In the genomic region with DNA sequence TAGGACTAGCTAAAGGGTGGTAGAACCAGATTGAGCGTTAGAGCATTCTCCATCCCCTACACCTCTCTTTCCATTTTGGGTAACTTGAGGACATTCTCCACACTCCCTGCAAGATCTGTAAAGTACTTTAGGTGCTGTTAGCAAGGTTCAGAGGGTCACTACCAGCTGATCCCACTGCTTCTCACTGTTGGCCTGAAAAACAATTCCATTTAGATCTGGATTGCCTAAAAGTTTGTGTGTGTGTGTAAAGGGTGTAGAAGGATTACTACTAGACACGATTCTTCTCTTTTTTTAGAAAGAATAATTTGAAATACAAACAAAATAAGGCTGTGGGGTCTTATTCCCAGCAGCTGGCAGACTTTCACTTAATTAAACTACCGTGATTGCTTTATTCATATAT, we compare ENCODE assay signal across 23 cellular contexts.
"Had no signal": no experiment of that assay in that cellular context is flagged by ENCODE, and none has a peak within 500 bp of the region (broad histone marks: within the 10 kb centered on the region; RNA-seq: fewer than 3 reads in every experiment).

No MANE protein-coding gene starts in this region.

- H3K4me1 Mint-ChIP-seq: activated CD4-positive, alpha-beta T cell treated with anti-CD3 and anti-CD28 coated beads for 36 hours; activated T-helper 17 cell treated with anti-CD3 and anti-CD28 coated beads, Interleukin-2, amount 50 U/mL, for 72 hours had no signal

- ATAC-seq: activated CD4-positive, alpha-beta T cell treated with anti-CD3 and anti-CD28 coated beads for 36 hours; activated T-helper 17 cell treated with anti-CD3 and anti-CD28 coated beads, Interleukin-2, amount 50 U/mL, for 72 hours; natural killer cell treated with Interleukin-12 subunit alpha and Interleukin-12 subunit beta and Interleukin-15 and Interleukin-18, amount 100 ng/mL, for 72 hours; sciatic nerve had no signal

- DNase-seq: activated CD4-positive, alpha-beta T cell treated with anti-CD3 and anti-CD28 coated beads for 36 hours; activated CD4-positive, alpha-beta T cell treated with anti-CD3 and anti-CD28 coated beads, Interleukin-2, amount 50 U/mL, for 4 hours; activated CD8-positive, alpha-beta memory T cell treated with anti-CD3 and anti-CD28 coated beads for 24 hours; activated CD8-positive, alpha-beta memory T cell treated with anti-CD3 and anti-CD28 coated beads, Interleukin-2, amount 50 U/mL, for 4 hours; activated naive CD4-positive, alpha-beta T cell; activated T-cell treated with anti-CD3 and anti-CD28 coated beads, Interleukin-2, amount 50 U/mL, for 24 hours; amniotic stem cell; effector CD8-positive, alpha-beta T cell; spleen; stimulated activated CD4-positive, alpha-beta T cell treated with anti-CD3 and anti-CD28 coated beads, Interleukin-4, amount 100 ng/mL, for 1 hour; stimulated activated naive CD4-positive, alpha-beta T cell; T-helper 1 cell; T-helper 9 cell; upper lobe of right lung had no signal

- H3K27me3 ChIP-seq: neutrophil, spleen, upper lobe of right lung had no signal

- H3K36me3 Mint-ChIP-seq: activated naive CD8-positive, alpha-beta T cell; natural killer cell treated with Interleukin-12 subunit alpha and Interleukin-12 subunit beta and Interleukin-15 and Interleukin-18, amount 100 ng/mL, for 72 hours had no signal

- H3K4me3 ChIP-seq: spleen, upper lobe of right lung had no signal

- H3K36me3 ChIP-seq: neutrophil, spleen, thoracic aorta, upper lobe of right lung had no signal

- H3K9ac ChIP-seq: parathyroid adenoma had no signal

- H2AFZ ChIP-seq: parathyroid adenoma had no signal

- H3K4me3 Mint-ChIP-seq: activated CD4-positive, alpha-beta T cell treated with anti-CD3 and anti-CD28 coated beads for 36 hours; activated naive CD8-positive, alpha-beta T cell; activated T-cell treated with anti-CD3 and anti-CD28 coated beads, Interleukin-2, amount 50 U/mL, for 24 hours; activated T-helper 17 cell treated with anti-CD3 and anti-CD28 coated beads, Interleukin-2, amount 50 U/mL, for 72 hours; dendritic cell treated with granulocyte-macrophage colony-stimulating factor and Interleukin-4, amounts not matched to agents 40 ng/mL and 50 ng/mL, for 4 days; natural killer cell treated with Interleukin-12 subunit alpha and Interleukin-12 subunit beta and Interleukin-15 and Interleukin-18, amount 100 ng/mL, for 72 hours; WTC11 had no signal

- H3K27me3 Mint-ChIP-seq: activated CD4-positive, alpha-beta T cell treated with anti-CD3 and anti-CD28 coated beads for 36 hours; activated naive CD8-positive, alpha-beta T cell; activated T-cell treated with anti-CD3 and anti-CD28 coated beads, Interleukin-2, amount 50 U/mL, for 24 hours; activated T-helper 17 cell treated with anti-CD3 and anti-CD28 coated beads, Interleukin-2, amount 50 U/mL, for 72 hours had no signal

- H3K9me3 ChIP-seq: neutrophil, thoracic aorta, upper lobe of right lung had no signal

- H3K79me2 ChIP-seq: parathyroid adenoma had no signal

- H3K9me3 Mint-ChIP-seq: activated T-helper 17 cell treated with anti-CD3 and anti-CD28 coated beads, Interleukin-2, amount 50 U/mL, for 72 hours; dendritic cell treated with granulocyte-macrophage colony-stimulating factor and Interleukin-4, amounts not matched to agents 40 ng/mL and 50 ng/mL, for 4 days had no signal

- H3K4me1 ChIP-seq: parathyroid adenoma had no signal

- H3K27ac ChIP-seq: neutrophil, parathyroid adenoma, spleen, upper lobe of right lung had no signal

- H3K27ac Mint-ChIP-seq: activated CD4-positive, alpha-beta T cell treated with anti-CD3 and anti-CD28 coated beads for 36 hours; activated naive CD8-positive, alpha-beta T cell; activated T-cell treated with anti-CD3 and anti-CD28 coated beads, Interleukin-2, amount 50 U/mL, for 24 hours; activated T-helper 17 cell treated with anti-CD3 and anti-CD28 coated beads, Interleukin-2, amount 50 U/mL, for 72 hours; dendritic cell treated with granulocyte-macrophage colony-stimulating factor and Interleukin-4, amounts not matched to agents 40 ng/mL and 50 ng/mL, for 4 days; natural killer cell treated with Interleukin-12 subunit alpha and Interleukin-12 subunit beta and Interleukin-15 and Interleukin-18, amount 100 ng/mL, for 72 hours; WTC11 had no signal
